ENCODE assay signal across 2 cellular contexts in the genomic region with DNA sequence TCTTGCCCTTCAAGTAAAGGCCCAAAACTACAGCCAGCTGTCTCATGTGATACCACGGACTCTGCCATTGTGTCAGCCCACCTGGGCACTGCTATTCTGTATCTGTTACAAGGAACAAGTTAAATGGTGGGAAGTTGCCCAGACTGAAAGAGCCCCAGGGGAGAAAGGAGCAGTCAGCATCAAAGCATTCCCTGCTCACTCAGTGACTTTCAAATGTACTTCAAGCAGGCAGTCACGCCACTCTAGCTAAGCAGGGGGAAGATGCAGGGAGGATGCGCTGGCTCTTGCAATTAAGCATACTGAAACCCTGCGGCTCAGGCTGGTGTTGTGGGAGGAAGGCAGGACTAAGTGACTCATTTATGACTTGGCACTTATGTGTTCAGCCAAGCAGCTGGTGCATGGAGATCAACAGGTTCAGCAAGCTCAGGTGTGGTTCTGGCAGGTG.
A peak's percentile ranks its signal among the peaks of the same experiment; 100 is the strongest.
TF ChIP-seq lines count a peak whose summit lies in the region.

No MANE protein-coding gene starts in this region.

TF ChIP-seq in H1, 55 proteins besides CTCF, POLR2A, EP300 and RAD21:
- peak; percentile 54; the same call in 1 of the 2 replicates for TF ChIP-seq MAFK (IDR thresholded peaks at IDR 0.05; ENCODE audit: low read depth, low read length)
- TF ChIP-seq RBBP5 (IDR thresholded peaks at IDR 0.05; ENCODE audit: borderline replicate concordance, low read depth, low read length): peak; percentile 33; the same call in 1 of the 2 replicates
- no peak; the same call in 1 of the 2 replicates for TF ChIP-seq POLR2AphosphoS5 (IDR thresholded peaks at IDR 0.05; ENCODE audit: low read depth, low read length)
- peak; percentile 65 for TF ChIP-seq ASH2L (IDR thresholded peaks at IDR 0.05; ENCODE audit: low read length)
- TF ChIP-seq CREB1 (IDR thresholded peaks at IDR 0.05): no peak
- TF ChIP-seq, protein P1, sequence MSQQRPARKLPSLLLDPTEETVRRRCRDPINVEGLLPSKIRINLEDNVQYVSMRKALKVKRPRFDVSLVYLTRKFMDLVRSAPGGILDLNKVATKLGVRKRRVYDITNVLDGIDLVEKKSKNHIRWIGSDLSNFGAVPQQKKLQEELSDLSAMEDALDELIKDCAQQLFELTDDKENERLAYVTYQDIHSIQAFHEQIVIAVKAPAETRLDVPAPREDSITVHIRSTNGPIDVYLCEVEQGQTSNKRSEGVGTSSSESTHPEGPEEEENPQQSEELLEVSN (IDR thresholded peaks at IDR 0.05): peak; percentile 80
- no peak for TF ChIP-seq CBX8 (IDR thresholded peaks at IDR 0.05; ENCODE audit: borderline replicate concordance, low read depth, low read length)
- TF ChIP-seq, protein P2, sequence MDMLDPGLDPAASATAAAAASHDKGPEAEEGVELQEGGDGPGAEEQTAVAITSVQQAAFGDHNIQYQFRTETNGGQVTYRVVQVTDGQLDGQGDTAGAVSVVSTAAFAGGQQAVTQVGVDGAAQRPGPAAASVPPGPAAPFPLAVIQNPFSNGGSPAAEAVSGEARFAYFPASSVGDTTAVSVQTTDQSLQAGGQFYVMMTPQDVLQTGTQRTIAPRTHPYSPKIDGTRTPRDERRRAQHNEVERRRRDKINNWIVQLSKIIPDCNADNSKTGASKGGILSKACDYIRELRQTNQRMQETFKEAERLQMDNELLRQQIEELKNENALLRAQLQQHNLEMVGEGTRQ (IDR thresholded peaks at IDR 0.05; ENCODE audit: low read length): no peak
- TF ChIP-seq TCF12 (IDR thresholded peaks at IDR 0.05; ENCODE audit: low read depth, low read length): peak; percentile 86
- TF ChIP-seq TBP (IDR thresholded peaks at IDR 0.05; ENCODE audit: low read depth, low read length): 0 out of 2 replicates have a peak, but pooled peaks have one; percentile 20
- TF ChIP-seq NANOG (IDR thresholded peaks at IDR 0.05; ENCODE audit: insufficient read depth, low read depth, low read length, poor library complexity, severe bottlenecking): peak; percentile 91
- peak; percentile 58; the same call in 1 of the 2 replicates for TF ChIP-seq JUND (IDR thresholded peaks at IDR 0.05; ENCODE audit: low read length)
- TF ChIP-seq CTBP2 (IDR thresholded peaks at IDR 0.05; ENCODE audit: borderline replicate concordance, insufficient read depth, insufficient read length, low read length): peak; percentile 96
- TF ChIP-seq BRCA1 (IDR thresholded peaks at IDR 0.05; ENCODE audit: low read depth, low read length): no peak
- TF ChIP-seq, protein P3, sequence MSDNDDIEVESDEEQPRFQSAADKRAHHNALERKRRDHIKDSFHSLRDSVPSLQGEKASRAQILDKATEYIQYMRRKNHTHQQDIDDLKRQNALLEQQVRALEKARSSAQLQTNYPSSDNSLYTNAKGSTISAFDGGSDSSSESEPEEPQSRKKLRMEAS (IDR thresholded peaks at IDR 0.05): peak; percentile 67; the same call in 1 of the 2 replicates
- no peak for TF ChIP-seq SRF (IDR thresholded peaks at IDR 0.05; ENCODE audit: low read depth, low read length)
- TF ChIP-seq YY1 (IDR thresholded peaks at IDR 0.05; ENCODE audit: low read depth, low read length): 0 out of 2 replicates have a peak, but pooled peaks have one; percentile 5
- TF ChIP-seq TEAD4 (IDR thresholded peaks at IDR 0.05; ENCODE audit: low read depth, low read length): peak; percentile 81
- peak; percentile 68 for TF ChIP-seq BACH1 (IDR thresholded peaks at IDR 0.05; ENCODE audit: low read length)
- TF ChIP-seq KDM1A (IDR thresholded peaks at IDR 0.05; ENCODE audit: borderline replicate concordance, low read length): 0 out of 2 replicates have a peak, but pooled peaks have one; percentile 13
- TF ChIP-seq SP1 (IDR thresholded peaks at IDR 0.05; ENCODE audit: low read depth, low read length): peak; percentile 63; the same call in 1 of the 2 replicates

TF ChIP-seq in GM12891, 5 proteins besides CTCF, POLR2A, EP300 and RAD21:
- TF ChIP-seq POU2F2 (IDR thresholded peaks at IDR 0.05; ENCODE audit: low read depth, low read length): no peak
- no peak for TF ChIP-seq TAF1 (IDR thresholded peaks at IDR 0.05; ENCODE audit: low read depth, low read length)
- TF ChIP-seq SPI1 (IDR thresholded peaks at IDR 0.05; ENCODE audit: low read depth, low read length): no peak
- TF ChIP-seq PAX5 (IDR thresholded peaks at IDR 0.05; ENCODE audit: insufficient read depth, low read length, severe bottlenecking): no peak
- TF ChIP-seq POLR2AphosphoS5 (IDR thresholded peaks at IDR 0.05; ENCODE audit: low read depth, low read length): no peak
